In the genomic region with DNA sequence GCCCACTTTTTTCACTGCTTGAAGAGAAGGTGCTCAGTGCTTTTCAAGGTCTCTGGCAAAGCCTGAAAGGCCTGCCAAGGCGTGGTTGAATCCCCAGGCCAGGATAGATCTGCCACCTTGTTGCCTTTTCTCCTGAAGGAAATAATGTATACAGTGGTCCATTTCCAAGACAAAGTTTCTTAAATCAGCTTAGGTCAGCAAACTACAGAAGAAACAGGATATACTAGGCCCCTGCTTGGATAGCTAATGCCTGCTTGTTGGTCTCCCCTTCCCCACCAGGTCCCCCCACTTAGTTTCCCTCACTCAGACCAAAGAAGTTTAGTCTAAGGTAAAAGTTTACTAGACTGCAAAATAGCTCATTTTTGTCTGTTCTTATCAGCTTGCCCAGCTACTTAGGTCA, we compare ENCODE assay signal across 25 cellular contexts. TPM values are rescaled to one million over a fixed set of nuclear protein-coding genes. Genes with fewer than 3 reads are reported as not detected.
"Had no signal": no experiment of that assay in that cellular context is flagged by ENCODE, and none has a peak within 500 bp of the region (broad histone marks: within the 10 kb centered on the region; RNA-seq: fewer than 3 reads in every experiment).

No MANE protein-coding gene starts in this region.

- H3K4me3 ChIP-seq: left lung, lower lobe of right lung, pancreas, right atrium auricular region, skin epidermis, suprapubic skin, thoracic aorta, tibial artery, upper lobe of right lung had no signal

- H3K27ac ChIP-seq: left lung, lower lobe of right lung, pancreas, right atrium auricular region, suprapubic skin, thoracic aorta, tibial artery, upper lobe of right lung had no signal

- DNase-seq: hypothalamus; immature natural killer cell; kidney; left colon; left lung; lower lobe of right lung; mammary epithelial cell; mesenchymal stem cell; naive thymus-derived CD8-positive, alpha-beta T cell; nucleus accumbens; pancreas; stimulated activated CD4-positive, alpha-beta T cell treated with anti-CD3 and anti-CD28 coated beads, Interleukin-4, amount 100 ng/mL, for 24 hours; stimulated activated naive CD4-positive, alpha-beta T cell; tibial artery; trophoblast cell; upper lobe of right lung had no signal

- H3K36me3 ChIP-seq: left lung, lower lobe of right lung, pancreas, right atrium auricular region, thoracic aorta, tibial artery, upper lobe of right lung had no signal

- H3K4me1 ChIP-seq: left lung, lower lobe of right lung, pancreas, right atrium auricular region, tibial artery, upper lobe of right lung had no signal

- FAIRE-seq: islet of Langerhans, kidney, pancreas, urothelium cell line had no signal

- H3K27me3 ChIP-seq: left lung, pancreas, right atrium auricular region, suprapubic skin, upper lobe of right lung had no signal

- ATAC-seq: left colon; left lung; lower lobe of right lung; naive thymus-derived CD8-positive, alpha-beta T cell; sciatic nerve; stimulated activated effector memory CD8-positive, alpha-beta T cell treated with anti-CD3 and anti-CD28 coated beads, Interleukin-12 subunit alpha, Interleukin-12 subunit beta, amount 100 ng/mL, for 72 hours; upper lobe of right lung had no signal

- H3K9me3 ChIP-seq: left lung, lower lobe of right lung, pancreas, right atrium auricular region, suprapubic skin, thoracic aorta, tibial artery, upper lobe of right lung had no signal

RNA-seq across cellular contexts. Expression of gene COL17A1, which starts 19.9 kb away (rescaled TPM):
- total RNA-seq: naive thymus-derived CD8-positive, alpha-beta T cell; neural crest cell had no signal
- polyA plus RNA-seq: immature natural killer cell; naive thymus-derived CD8-positive, alpha-beta T cell had no signal
